ENCODE assay signal across 19 cellular contexts in genomic region chr17:76588182-76588581, GRCh38. TPM values are rescaled to one million over a fixed set of nuclear protein-coding genes. Genes with fewer than 3 reads are reported as not detected.
DNase-seq lines count a peak whose midpoint lies in the region; ATAC-seq and TF ChIP-seq lines count a peak whose summit lies in the region.
"Had no signal": no experiment of that assay in that cellular context is flagged by ENCODE, and none has a peak within 500 bp of the region (broad histone marks: within the 10 kb centered on the region; RNA-seq: fewer than 3 reads in every experiment).

No MANE protein-coding gene starts in this region.

- DNase-seq in natural killer cell (no peak), endothelial cell (ENCODE audit: low spot score) (no peak), neural crest cell (ENCODE audit: low read depth, low spot score) (no peak), SHP77 treated with DMSO at 0.1 percent for 48 hours (lab: John Stamatoyannopoulos, UW) (no peak), NOMO-1 treated with DMSO at 0.1 percent for 48 hours (lab: John Stamatoyannopoulos, UW; ENCODE audit: unreplicated experiment) (no peak)
- DNase-seq in natural killer cell treated with Interleukin-12 subunit alpha and Interleukin-12 subunit beta and Interleukin-15 and Interleukin-18, amount 100 ng/mL, for 72 hours (ENCODE audit: low spot score): no peak
- DNase-seq: Caco-2, GDM1, NCI-H1105 treated with DMSO at 0.1 percent for 48 hours, NCI-H1694, NCI-H510A, NCI-H774, SIG-M5 had no signal

- intact Hi-C loops in natural killer cell (cut with micrococcal nuclease): no loop called here

- peaks cover 14% of the 10 kb centered on the region for H3K36me3 Mint-ChIP-seq in natural killer cell
- no peaks in the 10 kb centered on the region for H3K36me3 Mint-ChIP-seq in natural killer cell treated with Interleukin-12 subunit alpha and Interleukin-12 subunit beta and Interleukin-15 and Interleukin-18, amount 100 ng/mL, for 72 hours
- H3K36me3 Mint-ChIP-seq in endothelial cell (ENCODE audit: low read depth, unreplicated experiment): peaks cover 11% of the 10 kb centered on the region
- no peaks in the 10 kb centered on the region for H3K36me3 Mint-ChIP-seq in neural crest cell (ENCODE audit: low read depth)

- ATAC-seq in natural killer cell (no peak), GM18873 (IDR thresholded peaks at IDR 0.05; ENCODE audit: low FRiP score, unreplicated experiment) (no peak), GM21576 (IDR thresholded peaks at IDR 0.05; ENCODE audit: unreplicated experiment) (no peak)
- no peak for ATAC-seq in natural killer cell treated with Interleukin-12 subunit alpha and Interleukin-12 subunit beta and Interleukin-15 and Interleukin-18, amount 100 ng/mL, for 72 hours
- ATAC-seq: K562, SK-N-SH treated with all-trans-retinoic acid at 6 μM for 48 hours had no signal

- H3K9me3 Mint-ChIP-seq in natural killer cell (no peaks in the 10 kb centered on the region), endothelial cell (ENCODE audit: unreplicated experiment) (no peaks in the 10 kb centered on the region), neural crest cell (no peaks in the 10 kb centered on the region)
- H3K9me3 Mint-ChIP-seq in natural killer cell treated with Interleukin-12 subunit alpha and Interleukin-12 subunit beta and Interleukin-15 and Interleukin-18, amount 100 ng/mL, for 72 hours: no peaks in the 10 kb centered on the region

- H3K27me3 Mint-ChIP-seq in natural killer cell (ENCODE audit: low read depth in 2 of 2) (peaks cover 37 to 43% of the 10 kb centered on the region in 2 donors), endothelial cell (ENCODE audit: unreplicated experiment) (peaks cover 28% of the 10 kb centered on the region), neural crest cell (ENCODE audit: low read depth) (peaks cover 57% of the 10 kb centered on the region)
- peaks cover 31 to 32% of the 10 kb centered on the region in 2 donors for H3K27me3 Mint-ChIP-seq in natural killer cell treated with Interleukin-12 subunit alpha and Interleukin-12 subunit beta and Interleukin-15 and Interleukin-18, amount 100 ng/mL, for 72 hours

- no peak for TF ChIP-seq CTCF in natural killer cell (IDR thresholded peaks at IDR 0.05)
- no peak for TF ChIP-seq CTCF in endothelial cell (IDR thresholded peaks at IDR 0.05; ENCODE audit: unreplicated experiment)
- TF ChIP-seq CTCF in neural crest cell (conservative IDR thresholded peaks at IDR 0.05): no peak

- H3K4me1 Mint-ChIP-seq in natural killer cell: peaks cover 4% of the 10 kb centered on the region in 2 donors
- peaks cover 0 to 9% of the 10 kb centered on the region in 2 donors for H3K4me1 Mint-ChIP-seq in natural killer cell treated with Interleukin-12 subunit alpha and Interleukin-12 subunit beta and Interleukin-15 and Interleukin-18, amount 100 ng/mL, for 72 hours (ENCODE audit: low read depth in 2 of 2)
- peaks cover 1% of the 10 kb centered on the region for H3K4me1 Mint-ChIP-seq in endothelial cell (ENCODE audit: unreplicated experiment)
- peaks cover 34% of the 10 kb centered on the region for H3K4me1 Mint-ChIP-seq in neural crest cell

- H3K27ac Mint-ChIP-seq in natural killer cell (no peak overlapping the region), endothelial cell (ENCODE audit: unreplicated experiment) (no peak overlapping the region), neural crest cell (ENCODE audit: unreplicated experiment) (no peak overlapping the region)
- no peak overlapping the region for H3K27ac Mint-ChIP-seq in natural killer cell treated with Interleukin-12 subunit alpha and Interleukin-12 subunit beta and Interleukin-15 and Interleukin-18, amount 100 ng/mL, for 72 hours

- peak overlapping the region; percentile 35 for H3K4me3 Mint-ChIP-seq in natural killer cell
- H3K4me3 Mint-ChIP-seq in natural killer cell treated with Interleukin-12 subunit alpha and Interleukin-12 subunit beta and Interleukin-15 and Interleukin-18, amount 100 ng/mL, for 72 hours: no peak overlapping the region
- H3K4me3 Mint-ChIP-seq in endothelial cell (ENCODE audit: unreplicated experiment): peak overlapping the region; percentile 16
- H3K4me3 Mint-ChIP-seq in neural crest cell: peak overlapping the region; percentile 72

RNA-seq across cellular contexts. Expression of gene ST6GALNAC2, which starts 2.5 kb away (rescaled TPM):
- total RNA-seq in natural killer cell (under 1 TPM in 1 of 3 donors, not detected in 2; 0.65 TPM), endothelial cell (ENCODE audit: unreplicated experiment) (2.2 TPM), neural crest cell (4.5 and 5.1 TPM in 2 replicates)
- total RNA-seq in natural killer cell treated with Interleukin-12 subunit alpha and Interleukin-12 subunit beta and Interleukin-15 and Interleukin-18, amount 100 ng/mL, for 72 hours: under 1 TPM in 1 of 2 donors, not detected in 1; 0.62 TPM
- total RNA-seq: K562 had no signal

RNA-seq across cellular contexts. Expression of gene PRCD, which starts 48.3 kb away (rescaled TPM):
- total RNA-seq in natural killer cell (1 to 10 TPM in 1 of 3 donors, under 1 TPM in 2; 0.77 to 1.1 (median 0.82) TPM), endothelial cell (ENCODE audit: unreplicated experiment) (0.54 TPM), neural crest cell (0.41 and 0.75 TPM in 2 replicates)
- total RNA-seq in natural killer cell treated with Interleukin-12 subunit alpha and Interleukin-12 subunit beta and Interleukin-15 and Interleukin-18, amount 100 ng/mL, for 72 hours: under 1 TPM in 1 of 2 donors, not detected in 1; 0.78 TPM
- total RNA-seq: Caco-2, H4, K562 had no signal

RNA-seq across cellular contexts. Expression of gene CYGB, which starts 50.7 kb away (rescaled TPM):
- total RNA-seq in natural killer cell (under 1 TPM; 0.12 to 0.33 (median 0.16) TPM), endothelial cell (ENCODE audit: unreplicated experiment) (0.51 TPM), neural crest cell (8.6 and 8.7 TPM in 2 replicates)
- total RNA-seq in natural killer cell treated with Interleukin-12 subunit alpha and Interleukin-12 subunit beta and Interleukin-15 and Interleukin-18, amount 100 ng/mL, for 72 hours: 1 to 10 TPM; 1.0 to 2.9 TPM

RNA-seq across cellular contexts. Expression of gene ST6GALNAC1, which starts 55.4 kb away (rescaled TPM):
- total RNA-seq in natural killer cell (1 to 10 TPM in 1 of 3 donors, not detected in 2; 1.0 TPM), endothelial cell (ENCODE audit: unreplicated experiment) (0.77 TPM), neural crest cell (not detected in 2 replicates)
- total RNA-seq in natural killer cell treated with Interleukin-12 subunit alpha and Interleukin-12 subunit beta and Interleukin-15 and Interleukin-18, amount 100 ng/mL, for 72 hours: not detected
- total RNA-seq: H4, RPMI7951 had no signal
